In the genomic region with DNA sequence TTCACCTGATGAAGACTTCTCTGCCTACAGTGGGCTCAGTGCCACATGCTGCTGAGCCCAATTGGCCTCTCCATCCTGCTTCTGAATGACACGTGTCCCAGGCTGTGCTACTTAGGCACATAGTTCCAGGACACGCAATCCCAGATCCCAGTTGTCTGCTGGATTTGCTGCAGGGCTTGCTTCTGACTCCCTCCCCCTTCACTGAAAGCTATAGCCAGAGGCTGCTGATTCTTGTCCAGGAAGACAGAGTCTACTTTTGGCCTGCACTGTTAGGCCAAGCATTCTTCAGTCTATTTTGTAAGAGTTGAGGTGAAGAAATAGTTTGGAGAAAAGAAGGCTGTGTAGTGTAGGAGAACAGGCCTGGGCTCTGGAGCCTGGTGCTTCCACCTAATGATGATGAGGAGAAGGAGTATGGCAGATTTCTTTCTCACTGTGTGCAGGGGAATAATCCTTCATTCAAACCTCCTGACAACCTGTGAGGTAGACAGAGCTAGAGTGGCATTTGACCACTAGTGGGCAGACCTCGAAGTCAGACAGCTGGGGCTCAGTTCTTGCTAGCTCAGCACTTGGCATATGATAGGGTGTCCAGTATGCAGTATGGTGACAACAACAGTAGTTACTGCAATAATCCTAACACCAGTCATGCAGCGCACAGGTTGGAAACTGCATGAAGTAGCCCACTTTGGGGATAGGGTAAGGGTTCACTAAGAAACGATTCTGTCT, we compare ENCODE assay signal across 8 cellular contexts. TPM values are rescaled to one million over a fixed set of nuclear protein-coding genes. Genes with fewer than 3 reads are reported as not detected.
DNase-seq lines count a peak whose midpoint lies in the region; ATAC-seq and TF ChIP-seq lines count a peak whose summit lies in the region.

No MANE protein-coding gene starts in this region.

- TF ChIP-seq CTCF in AG04450 (IDR thresholded peaks at IDR 0.05; ENCODE audit: low read depth, low read length) = peak; percentile 40
- TF ChIP-seq CTCF in GM12872 (IDR thresholded peaks at IDR 0.05; ENCODE audit: insufficient read depth, low read depth, low read length) = peak; percentile 72
- TF ChIP-seq CTCF in Peyer's patch (IDR thresholded peaks at IDR 0.05) = peak in 4 of 6 experiments; percentile 19 to 67 (median 62)

- TF ChIP-seq POLR2A in Peyer's patch (IDR thresholded peaks at IDR 0.05) = no peak

- peak; percentile 70 for ATAC-seq in sciatic nerve
- ATAC-seq in HG03175 (IDR thresholded peaks at IDR 0.05; ENCODE audit: unreplicated experiment) = no peak
- no peak for ATAC-seq in GM21619 (IDR thresholded peaks at IDR 0.05; ENCODE audit: unreplicated experiment)

- H3K36me3 ChIP-seq in Peyer's patch = no peaks in the 10 kb centered on the region

- H3K27me3 ChIP-seq in AG04450 (ENCODE audit: control insufficient read depth, insufficient read depth, low read length) (no peaks in the 10 kb centered on the region), Peyer's patch (no peaks in the 10 kb centered on the region)

- CTCF ChIA-PET in AG04450 (lab: Charles Lee) = interaction anchor here (0.8 kb wide), 1 partner anchor 11 kb away, joined by 3 read pairs; no protein-coding TSS in a partner anchor

- intact Hi-C loops in sciatic nerve (cut with DNase I) = no loop called here

- no peak for DNase-seq in AG04450 (ENCODE audit: low read depth, low spot score)
- peak in 1 of 3 donors; percentile 63 for DNase-seq in Peyer's patch
- peak; percentile 83 for DNase-seq in fibroblast of peridontal ligament (ENCODE audit: extremely low read depth)
- no peak for DNase-seq in sciatic nerve (ENCODE audit: low spot score)
- no peak for DNase-seq in NK-92 treated with Interleukin-12 subunit alpha and Interleukin-12 subunit beta, amount 100 ng/mL, for 24 hours (lab: John Stamatoyannopoulos, UW)

- no peak overlapping the region for H3K4me3 ChIP-seq in AG04450 (ENCODE audit: low read depth, low read length)
- no peak overlapping the region for H3K4me3 ChIP-seq in Peyer's patch

- H3K27ac ChIP-seq in AG04450 (ENCODE audit: low read depth, low read length) (no peak overlapping the region), Peyer's patch (peak overlapping the region in 1 of 4 donors; percentile 72)

- POLR2A ChIA-PET in AG04450 (lab: Yijun Ruan, JAX) = no interaction called here

- H3K4me1 ChIP-seq in Peyer's patch = no peaks in the 10 kb centered on the region

- H3K9me3 ChIP-seq in AG04450 (ENCODE audit: control insufficient read depth, insufficient read depth, low read length) (no peaks in the 10 kb centered on the region), Peyer's patch (no peaks in the 10 kb centered on the region)

RNA-seq across cellular contexts. Expression of gene ASPN, which starts 19.5 kb away (rescaled TPM):
- 0.92 and 1.1 TPM in 2 replicates for polyA plus RNA-seq in AG04450 (2011; rRNA removed)
- polyA minus RNA-seq in AG04450 (2011; rRNA and poly(A)+ RNA removed) = 0.23 and 0.61 TPM in 2 replicates
- 1 to 10 TPM; 2.5 to 4.7 (median 4.4) TPM for total RNA-seq in Peyer's patch
- total RNA-seq in sciatic nerve = 14.4 TPM

RNA-seq across cellular contexts. Expression of gene ECM2, which starts 34.0 kb away (rescaled TPM):
- 1.6 and 2.2 TPM in 2 replicates for polyA plus RNA-seq in AG04450 (2011; rRNA removed)
- 0.64 and 0.87 TPM in 2 replicates for polyA minus RNA-seq in AG04450 (2011; rRNA and poly(A)+ RNA removed)
- total RNA-seq in Peyer's patch (10 to 100 TPM in 3 of 4 donors, 1 to 10 TPM in 1; 9.6 to 20.1 (median 12.1) TPM), sciatic nerve (62.0 TPM)
